Comparison of ENCODE assay signal across 1 cellular context in genomic region chr11:101446238-101446637, GRCh38.
TF ChIP-seq lines count a peak whose summit lies in the region.

No MANE protein-coding gene starts in this region.

TF ChIP-seq in SK-N-SH, 30 proteins besides CTCF, POLR2A, EP300 and RAD21 (continued from another document):
- TF ChIP-seq PBX3 (IDR thresholded peaks at IDR 0.05): peak; percentile 58
- peak; percentile 60; the same call in 1 of the 2 replicates for TF ChIP-seq FOSL2 (IDR thresholded peaks at IDR 0.05; ENCODE audit: borderline replicate concordance, low read depth)
- no peak for TF ChIP-seq RFX5 (IDR thresholded peaks at IDR 0.05; ENCODE audit: low read length)
- TF ChIP-seq TCF12 (IDR thresholded peaks at IDR 0.05): no peak
- no peak for TF ChIP-seq YY1 (IDR thresholded peaks at IDR 0.05; ENCODE audit: low read depth)
- TF ChIP-seq TEAD4 (IDR thresholded peaks at IDR 0.05; ENCODE audit: borderline replicate concordance, insufficient read depth): peak; percentile 49; the same call in 1 of the 2 replicates
- TF ChIP-seq RXRA (IDR thresholded peaks at IDR 0.05; ENCODE audit: borderline replicate concordance, low read depth): no peak
- TF ChIP-seq NRF1 (IDR thresholded peaks at IDR 0.05; ENCODE audit: low read depth, low read length): no peak
- TF ChIP-seq POLR2AphosphoS5 (IDR thresholded peaks at IDR 0.05; ENCODE audit: low read depth, low read length): no peak
- TF ChIP-seq JUND (IDR thresholded peaks at IDR 0.05): peak; percentile 36; the same call in 1 of the 2 replicates
- TF ChIP-seq NFIC (IDR thresholded peaks at IDR 0.05; ENCODE audit: borderline replicate concordance): peak; percentile 49
- no peak for TF ChIP-seq ZBTB33 (IDR thresholded peaks at IDR 0.05; ENCODE audit: borderline replicate concordance, low read depth)
- TF ChIP-seq MEF2A (IDR thresholded peaks at IDR 0.05; ENCODE audit: borderline replicate concordance, low read depth): no peak
- TF ChIP-seq GATA2 (CRISPR knock-in tag; IDR thresholded peaks at IDR 0.05): no peak
- no peak for TF ChIP-seq MXI1 (IDR thresholded peaks at IDR 0.05; ENCODE audit: low read depth, low read length)
- TF ChIP-seq SIN3A (IDR thresholded peaks at IDR 0.05; ENCODE audit: borderline replicate concordance, low read depth, low read length): no peak
